ENCODE assay signal across 22 cellular contexts in the genomic region with DNA sequence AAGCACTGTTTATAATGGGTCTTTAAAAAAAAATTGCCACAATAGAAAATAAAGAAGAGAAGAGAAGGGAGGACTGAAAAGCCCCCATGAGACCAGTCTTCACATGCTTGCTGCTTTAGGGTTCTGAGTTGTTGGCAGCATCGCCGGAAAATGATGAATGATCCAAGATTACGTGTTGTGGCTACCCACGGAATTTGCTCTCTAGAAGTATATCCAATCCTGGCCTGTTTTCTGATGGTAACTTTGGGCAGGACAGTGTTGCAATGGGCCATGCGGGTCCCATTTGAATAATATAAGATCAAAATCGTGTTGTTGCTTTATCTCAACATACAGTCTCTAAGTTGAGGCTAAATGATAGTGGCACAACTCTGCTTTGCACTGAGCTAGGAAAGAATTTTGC. TPM values are rescaled to one million over a fixed set of nuclear protein-coding genes. Genes with fewer than 3 reads are reported as not detected.
A peak's percentile ranks its signal among the peaks of the same experiment; 100 is the strongest.
DNase-seq lines count a peak whose midpoint lies in the region; FAIRE-seq and TF ChIP-seq lines count a peak whose summit lies in the region.
"Had no signal": no experiment of that assay in that cellular context is flagged by ENCODE, and none has a peak within 500 bp of the region (broad histone marks: within the 10 kb centered on the region; RNA-seq: fewer than 3 reads in every experiment).

No MANE protein-coding gene starts in this region.

- no peaks in the 10 kb centered on the region for H3K27me3 ChIP-seq in astrocyte (ENCODE audit: insufficient read depth, low read length)

- no peak overlapping the region for H3K27ac ChIP-seq in astrocyte (ENCODE audit: low read depth, low read length)
- H3K27ac ChIP-seq: A549, HL-60 had no signal

- H3K9me3 ChIP-seq in astrocyte (ENCODE audit: insufficient read depth, low read depth, low read length) = no peaks in the 10 kb centered on the region
- H3K9me3 ChIP-seq: A549 had no signal

- no peak for FAIRE-seq in astrocyte (lab: Jason Lieb, UNC)
- FAIRE-seq: A549, D721Med, HepG2 had no signal

- H3K27me3 Mint-ChIP-seq in astrocyte (ENCODE audit: low read depth, unreplicated experiment) = no peaks in the 10 kb centered on the region

- no peaks in the 10 kb centered on the region for H3K4me1 ChIP-seq in astrocyte (ENCODE audit: insufficient read depth, low read length)
- H3K4me1 ChIP-seq: A549 had no signal

- no peak overlapping the region for H3K4me2 ChIP-seq in astrocyte (ENCODE audit: low read length)
- H3K4me2 ChIP-seq: A549 had no signal

- peaks cover 19% of the 10 kb centered on the region for H3K4me1 Mint-ChIP-seq in astrocyte (ENCODE audit: low read depth, unreplicated experiment)

- H4K20me1 ChIP-seq in astrocyte (ENCODE audit: insufficient read depth, low read length) = no peaks in the 10 kb centered on the region

- no peaks in the 10 kb centered on the region for H3K36me3 Mint-ChIP-seq in astrocyte (ENCODE audit: low read depth, unreplicated experiment)
- H3K36me3 Mint-ChIP-seq: CD14-positive monocyte had no signal

- H3K36me3 ChIP-seq in astrocyte (ENCODE audit: insufficient read depth, low read length) = no peaks in the 10 kb centered on the region

- H2AFZ ChIP-seq in astrocyte (ENCODE audit: low read depth, low read length) = no peak overlapping the region

- no peak for TF ChIP-seq CTCF in astrocyte (IDR thresholded peaks at IDR 0.05; ENCODE audit: insufficient read depth, low read depth, low read length)

- no peak overlapping the region for H3K4me3 ChIP-seq in astrocyte (ENCODE audit: insufficient read depth, low read depth, low read length)
- H3K4me3 ChIP-seq: A549 had no signal

- H3K79me2 ChIP-seq in astrocyte (ENCODE audit: insufficient read depth, low read length) = no peaks in the 10 kb centered on the region

- no peaks in the 10 kb centered on the region for H3K9me3 Mint-ChIP-seq in astrocyte (ENCODE audit: unreplicated experiment)
- H3K9me3 Mint-ChIP-seq: CD14-positive monocyte, H9, HFFc6 had no signal

- peak; percentile 20 for DNase-seq in LHCN-M2 (ENCODE audit: low read depth)
- peak; percentile 33 for DNase-seq in astrocyte (ENCODE audit: low read depth)
- peak; percentile 42 for DNase-seq in fibroblast of peridontal ligament (ENCODE audit: extremely low read depth)
- DNase-seq in stromal cell of bone marrow (ENCODE audit: low read depth) = peak; percentile 47
- DNase-seq in NCI-H345 treated with DMSO at 0.1 percent for 48 hours (lab: John Stamatoyannopoulos, UW; ENCODE audit: unreplicated experiment) = no peak
- no peak for DNase-seq in hypothalamus (lab: John Stamatoyannopoulos, UW)
- DNase-seq in DMS53 (lab: John Stamatoyannopoulos, UW) = no peak
- DNase-seq: H9, HFFc6, KBM-7, NCI-H1105 treated with DMSO at 0.1 percent for 48 hours, NCI-H2081, NCI-H2171, NCI-H345, NCI-H524 treated with DMSO at 0.1 percent for 48 hours, NCI-H82 had no signal

- H3K9ac ChIP-seq in astrocyte (ENCODE audit: low read length) = no peak overlapping the region

- no peak overlapping the region for H3K27ac Mint-ChIP-seq in astrocyte (ENCODE audit: unreplicated experiment)
- H3K27ac Mint-ChIP-seq: B cell, HFFc6 had no signal

- H3K4me3 Mint-ChIP-seq in astrocyte (ENCODE audit: unreplicated experiment) = no peak overlapping the region
- H3K4me3 Mint-ChIP-seq: B cell, CD14-positive monocyte, H9, HFFc6 had no signal

RNA-seq across cellular contexts. Expression of gene ACO1, which starts 36.2 kb away (rescaled TPM):
- total RNA-seq in LHCN-M2 (2014; rRNA removed) = 73.5 and 81.1 TPM in 2 replicates
- polyA plus RNA-seq in LHCN-M2 (2012) = 66.5 TPM
- 17.7 and 19.4 TPM in 2 replicates for total RNA-seq in astrocyte

Comparison
In these comparisons a context has a peak if more than half of its experiments do, and no peak if none do; other contexts are left out.
1. DNase-seq: peak in LHCN-M2 (single experiment), astrocyte (single experiment), fibroblast of peridontal ligament (single experiment) and stromal cell of bone marrow (single experiment); none in NCI-H345 treated with DMSO at 0.1 percent for 48 hours (single experiment), hypothalamus (0 of 51) and DMS53 (single experiment).